13 cellular contexts compared by ENCODE assay signal in genomic region chr19:45920458-45920857, GRCh38. TPM values are rescaled to one million over a fixed set of nuclear protein-coding genes. Genes with fewer than 3 reads are reported as not detected.
DNase-seq lines count a peak whose midpoint lies in the region; TF ChIP-seq lines count a peak whose summit lies in the region.
"Had no signal": no experiment of that assay in that cellular context is flagged by ENCODE, and none has a peak within 500 bp of the region (broad histone marks: within the 10 kb centered on the region; RNA-seq: fewer than 3 reads in every experiment).

No MANE protein-coding gene starts in this region.

- no peak for TF ChIP-seq CTCF in dorsolateral prefrontal cortex (IDR thresholded peaks at IDR 0.05 in 54 of 56, conservative IDR thresholded peaks at IDR 0.05 in 2 of 56; ENCODE audit: low read depth in 1 of 56, partially characterized antibody in 56 of 56)

- in situ Hi-C loops in KBM-7 (cut with MboI; ENCODE audit: low pct_unique_long_range_greater_than_20kb, low sequenced_read_pairs) = no loop called here

- intact Hi-C loops in dorsolateral prefrontal cortex (cut with DNase I) = no loop called here

- H3K27ac ChIP-seq in dorsolateral prefrontal cortex = peak overlapping the region in 46 of 59 donors; percentile 7 to 87 (median 70)
- H3K27ac ChIP-seq: adrenal gland; BLaER1 treated with 17β-estradiol and CSF1 and Interleukin-3, amounts not matched to agents 10 nM and 100 nM; GM23248; ovary had no signal

- DNase-seq in KBM-7 = peak; percentile 26
- peak; percentile 53 to 77 for DNase-seq in NCI-H524 (lab: John Stamatoyannopoulos, UW)
- no peak for DNase-seq in dorsolateral prefrontal cortex
- DNase-seq in activated gamma-delta T cell (lab: John Stamatoyannopoulos, UW) = no peak
- no peak for DNase-seq in NCI-H2196 (lab: John Stamatoyannopoulos, UW; ENCODE audit: unreplicated experiment)
- no peak for DNase-seq in CD1c-positive myeloid dendritic cell (ENCODE audit: extremely low spot score)
- DNase-seq: adrenal gland, GM23248, mesenchymal stem cell, ovary had no signal

- H3K27me3 ChIP-seq in dorsolateral prefrontal cortex = no peaks in the 10 kb centered on the region
- H3K27me3 ChIP-seq: adrenal gland; BLaER1 treated with 17β-estradiol and CSF1 and Interleukin-3, amounts not matched to agents 10 nM and 100 nM; ovary had no signal

- peak overlapping the region in 39 of 59 donors; percentile 4 to 61 (median 37) for H3K4me3 ChIP-seq in dorsolateral prefrontal cortex
- H3K4me3 ChIP-seq: adrenal gland; BLaER1 treated with 17β-estradiol and CSF1 and Interleukin-3, amounts not matched to agents 10 nM and 100 nM; GM23248; ovary; smooth muscle cell had no signal

RNA-seq across cellular contexts. Expression of gene NANOS2, which starts 5.9 kb away (rescaled TPM):
- 1 to 10 TPM in 1 of 120 experiments, under 1 TPM in 15, not detected in 104; 0.28 to 1.7 (median 0.49) TPM for total RNA-seq in dorsolateral prefrontal cortex
- total RNA-seq: activated CD8-positive, alpha-beta memory T cell treated with anti-CD3 and anti-CD28 coated beads for 36 hours; adrenal gland; GM23248; ovary; smooth muscle cell had no signal

RNA-seq across cellular contexts. Expression of gene MYPOP, which starts 18.0 kb away (rescaled TPM):
- total RNA-seq in dorsolateral prefrontal cortex = 10 to 100 TPM; 17.2 to 46.3 (median 34.0) TPM

RNA-seq across cellular contexts. Expression of gene IRF2BP1, which starts 34.5 kb away (rescaled TPM):
- 10 to 100 TPM; 30.3 to 53.6 (median 40.7) TPM for total RNA-seq in dorsolateral prefrontal cortex

RNA-seq across cellular contexts. Expression of gene NOVA2, which starts 53.2 kb away (rescaled TPM):
- 10 to 100 TPM; 41.1 to 95.4 (median 71.8) TPM for total RNA-seq in dorsolateral prefrontal cortex
- total RNA-seq: activated CD8-positive, alpha-beta memory T cell treated with anti-CD3 and anti-CD28 coated beads for 36 hours; GM23248 had no signal

RNA-seq across cellular contexts. Expression of gene FOXA3, which starts 56.3 kb away (rescaled TPM):
- total RNA-seq in dorsolateral prefrontal cortex = under 1 TPM in 2 of 120 experiments, not detected in 118; 0.30 to 0.32 TPM
- total RNA-seq: adrenal gland, GM23248 had no signal

Comparison
In these comparisons a context has a peak if more than half of its experiments do, and no peak if none do; other contexts are left out.
1. DNase-seq: peak in KBM-7 (single experiment) and NCI-H524 (2 of 2); none in dorsolateral prefrontal cortex (0 of 10), activated gamma-delta T cell (single experiment), NCI-H2196 (single experiment) and CD1c-positive myeloid dendritic cell (single experiment).